1 cellular context compared by ENCODE assay signal in the genomic region with DNA sequence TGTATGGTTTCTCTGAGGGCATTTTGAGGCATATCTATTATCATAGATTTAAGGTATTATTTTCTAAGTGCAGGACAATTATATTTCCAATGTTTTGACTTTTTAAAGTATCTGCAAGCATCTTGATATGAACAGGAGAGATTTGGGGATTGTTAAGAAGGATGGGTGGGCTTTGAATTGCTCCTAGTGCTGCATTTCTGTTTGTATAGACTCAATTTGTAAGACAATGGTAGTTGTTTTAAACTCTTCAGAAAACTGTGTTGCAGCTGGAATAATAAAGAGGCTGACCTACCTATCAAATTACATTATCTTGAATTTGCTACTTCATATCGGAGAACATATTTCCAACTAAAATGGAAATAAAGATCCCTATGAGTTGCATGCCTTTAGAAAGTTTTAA.
TF ChIP-seq lines count a peak whose summit lies in the region.

No MANE protein-coding gene starts in this region.

TF ChIP-seq in H1, 55 proteins besides CTCF, POLR2A, EP300 and RAD21 (continued from another document):
- TF ChIP-seq, protein P1, sequence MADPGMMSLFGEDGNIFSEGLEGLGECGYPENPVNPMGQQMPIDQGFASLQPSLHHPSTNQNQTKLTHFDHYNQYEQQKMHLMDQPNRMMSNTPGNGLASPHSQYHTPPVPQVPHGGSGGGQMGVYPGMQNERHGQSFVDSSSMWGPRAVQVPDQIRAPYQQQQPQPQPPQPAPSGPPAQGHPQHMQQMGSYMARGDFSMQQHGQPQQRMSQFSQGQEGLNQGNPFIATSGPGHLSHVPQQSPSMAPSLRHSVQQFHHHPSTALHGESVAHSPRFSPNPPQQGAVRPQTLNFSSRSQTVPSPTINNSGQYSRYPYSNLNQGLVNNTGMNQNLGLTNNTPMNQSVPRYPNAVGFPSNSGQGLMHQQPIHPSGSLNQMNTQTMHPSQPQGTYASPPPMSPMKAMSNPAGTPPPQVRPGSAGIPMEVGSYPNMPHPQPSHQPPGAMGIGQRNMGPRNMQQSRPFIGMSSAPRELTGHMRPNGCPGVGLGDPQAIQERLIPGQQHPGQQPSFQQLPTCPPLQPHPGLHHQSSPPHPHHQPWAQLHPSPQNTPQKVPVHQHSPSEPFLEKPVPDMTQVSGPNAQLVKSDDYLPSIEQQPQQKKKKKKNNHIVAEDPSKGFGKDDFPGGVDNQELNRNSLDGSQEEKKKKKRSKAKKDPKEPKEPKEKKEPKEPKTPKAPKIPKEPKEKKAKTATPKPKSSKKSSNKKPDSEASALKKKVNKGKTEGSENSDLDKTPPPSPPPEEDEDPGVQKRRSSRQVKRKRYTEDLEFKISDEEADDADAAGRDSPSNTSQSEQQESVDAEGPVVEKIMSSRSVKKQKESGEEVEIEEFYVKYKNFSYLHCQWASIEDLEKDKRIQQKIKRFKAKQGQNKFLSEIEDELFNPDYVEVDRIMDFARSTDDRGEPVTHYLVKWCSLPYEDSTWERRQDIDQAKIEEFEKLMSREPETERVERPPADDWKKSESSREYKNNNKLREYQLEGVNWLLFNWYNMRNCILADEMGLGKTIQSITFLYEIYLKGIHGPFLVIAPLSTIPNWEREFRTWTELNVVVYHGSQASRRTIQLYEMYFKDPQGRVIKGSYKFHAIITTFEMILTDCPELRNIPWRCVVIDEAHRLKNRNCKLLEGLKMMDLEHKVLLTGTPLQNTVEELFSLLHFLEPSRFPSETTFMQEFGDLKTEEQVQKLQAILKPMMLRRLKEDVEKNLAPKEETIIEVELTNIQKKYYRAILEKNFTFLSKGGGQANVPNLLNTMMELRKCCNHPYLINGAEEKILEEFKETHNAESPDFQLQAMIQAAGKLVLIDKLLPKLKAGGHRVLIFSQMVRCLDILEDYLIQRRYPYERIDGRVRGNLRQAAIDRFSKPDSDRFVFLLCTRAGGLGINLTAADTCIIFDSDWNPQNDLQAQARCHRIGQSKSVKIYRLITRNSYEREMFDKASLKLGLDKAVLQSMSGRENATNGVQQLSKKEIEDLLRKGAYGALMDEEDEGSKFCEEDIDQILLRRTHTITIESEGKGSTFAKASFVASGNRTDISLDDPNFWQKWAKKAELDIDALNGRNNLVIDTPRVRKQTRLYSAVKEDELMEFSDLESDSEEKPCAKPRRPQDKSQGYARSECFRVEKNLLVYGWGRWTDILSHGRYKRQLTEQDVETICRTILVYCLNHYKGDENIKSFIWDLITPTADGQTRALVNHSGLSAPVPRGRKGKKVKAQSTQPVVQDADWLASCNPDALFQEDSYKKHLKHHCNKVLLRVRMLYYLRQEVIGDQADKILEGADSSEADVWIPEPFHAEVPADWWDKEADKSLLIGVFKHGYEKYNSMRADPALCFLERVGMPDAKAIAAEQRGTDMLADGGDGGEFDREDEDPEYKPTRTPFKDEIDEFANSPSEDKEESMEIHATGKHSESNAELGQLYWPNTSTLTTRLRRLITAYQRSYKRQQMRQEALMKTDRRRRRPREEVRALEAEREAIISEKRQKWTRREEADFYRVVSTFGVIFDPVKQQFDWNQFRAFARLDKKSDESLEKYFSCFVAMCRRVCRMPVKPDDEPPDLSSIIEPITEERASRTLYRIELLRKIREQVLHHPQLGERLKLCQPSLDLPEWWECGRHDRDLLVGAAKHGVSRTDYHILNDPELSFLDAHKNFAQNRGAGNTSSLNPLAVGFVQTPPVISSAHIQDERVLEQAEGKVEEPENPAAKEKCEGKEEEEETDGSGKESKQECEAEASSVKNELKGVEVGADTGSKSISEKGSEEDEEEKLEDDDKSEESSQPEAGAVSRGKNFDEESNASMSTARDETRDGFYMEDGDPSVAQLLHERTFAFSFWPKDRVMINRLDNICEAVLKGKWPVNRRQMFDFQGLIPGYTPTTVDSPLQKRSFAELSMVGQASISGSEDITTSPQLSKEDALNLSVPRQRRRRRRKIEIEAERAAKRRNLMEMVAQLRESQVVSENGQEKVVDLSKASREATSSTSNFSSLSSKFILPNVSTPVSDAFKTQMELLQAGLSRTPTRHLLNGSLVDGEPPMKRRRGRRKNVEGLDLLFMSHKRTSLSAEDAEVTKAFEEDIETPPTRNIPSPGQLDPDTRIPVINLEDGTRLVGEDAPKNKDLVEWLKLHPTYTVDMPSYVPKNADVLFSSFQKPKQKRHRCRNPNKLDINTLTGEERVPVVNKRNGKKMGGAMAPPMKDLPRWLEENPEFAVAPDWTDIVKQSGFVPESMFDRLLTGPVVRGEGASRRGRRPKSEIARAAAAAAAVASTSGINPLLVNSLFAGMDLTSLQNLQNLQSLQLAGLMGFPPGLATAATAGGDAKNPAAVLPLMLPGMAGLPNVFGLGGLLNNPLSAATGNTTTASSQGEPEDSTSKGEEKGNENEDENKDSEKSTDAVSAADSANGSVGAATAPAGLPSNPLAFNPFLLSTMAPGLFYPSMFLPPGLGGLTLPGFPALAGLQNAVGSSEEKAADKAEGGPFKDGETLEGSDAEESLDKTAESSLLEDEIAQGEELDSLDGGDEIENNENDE (IDR thresholded peaks at IDR 0.05; ENCODE audit: insufficient replicate concordance, low read length) = peak; percentile 36
- 0 out of 2 replicates have a peak, but pooled peaks have one; percentile 17 for TF ChIP-seq SIX5 (IDR thresholded peaks at IDR 0.05; ENCODE audit: low read depth, low read length)
